Comparison of ENCODE assay signal across 8 cellular contexts in genomic region chr17:7841309-7841621, GRCh38. TPM values are rescaled to one million over a fixed set of nuclear protein-coding genes. Genes with fewer than 3 reads are reported as not detected.
DNase-seq lines count a peak whose midpoint lies in the region; ATAC-seq, FAIRE-seq and TF ChIP-seq lines count a peak whose summit lies in the region.

No MANE protein-coding gene starts in this region.

- peak overlapping the region; percentile 100 for H3K4me3 Mint-ChIP-seq in natural killer cell

- intact Hi-C loops in natural killer cell (cut with micrococcal nuclease): loop anchor here (5.0 to 10.0 kb wide), 6 partner anchors 91 to 534 kb away; partner anchors contain the start of genes CNTROB, CTC1, EIF5A and PFAS

- ATAC-seq in natural killer cell: no peak

- peak overlapping the region; percentile 81 for H3K4me3 ChIP-seq in choroid plexus epithelial cell (ENCODE audit: low read depth, low read length)

- peaks cover 64 to 88% of the 10 kb centered on the region in 2 donors for H3K4me1 Mint-ChIP-seq in natural killer cell

- TF ChIP-seq CTCF in choroid plexus epithelial cell (conservative IDR thresholded peaks at IDR 0.05; ENCODE audit: low read depth, low read length) (no peak), natural killer cell (IDR thresholded peaks at IDR 0.05) (no peak)

- H3K27me3 Mint-ChIP-seq in natural killer cell (ENCODE audit: low read depth in 2 of 2): peaks cover 0 to 5% of the 10 kb centered on the region in 2 donors

- DNase-seq in GM18507 (ENCODE audit: extremely low spot score, insufficient read length, low read depth) (no peak), NCI-H510A treated with DMSO at 0.1 percent for 48 hours (lab: John Stamatoyannopoulos, UW) (peak; percentile 43), choroid plexus epithelial cell (ENCODE audit: low read depth) (no peak), natural killer cell (no peak), T-helper 9 cell (no peak), GM19238 (ENCODE audit: insufficient read length, low spot score) (no peak)
- no peak for DNase-seq in activated effector memory CD4-positive, alpha-beta T cell treated with Interleukin-2 at 50 U/mL for 16 hours
- DNase-seq in activated CD4-positive, CD25-positive, alpha-beta regulatory T cell treated with anti-CD3 and anti-CD28 coated beads, Interleukin-2, amount 50 U/mL, for 72 hours: no peak

- peak; percentile 45 for FAIRE-seq in GM18507 (lab: Jason Lieb, UNC)

- H3K9me3 Mint-ChIP-seq in natural killer cell: no peaks in the 10 kb centered on the region

- peak overlapping the region; percentile 100 for H3K27ac Mint-ChIP-seq in natural killer cell

- no peaks in the 10 kb centered on the region for H3K36me3 Mint-ChIP-seq in natural killer cell

RNA-seq across cellular contexts. Expression of gene KDM6B, which starts 7.2 kb away (rescaled TPM):
- 100 to 1,000 TPM; 104 to 165 (median 149) TPM for total RNA-seq in natural killer cell

RNA-seq across cellular contexts. Expression of gene TMEM88, which starts 13.6 kb away (rescaled TPM):
- 10 to 100 TPM; 12.7 to 45.5 (median 27.6) TPM for total RNA-seq in natural killer cell

RNA-seq across cellular contexts. Expression of gene NAA38, which starts 16.1 kb away (rescaled TPM):
- 10 to 100 TPM; 35.9 to 40.3 (median 37.3) TPM for total RNA-seq in natural killer cell

RNA-seq across cellular contexts. Expression of gene CYB5D1, which starts 16.5 kb away (rescaled TPM):
- total RNA-seq in natural killer cell: 10 to 100 TPM; 11.0 to 18.3 (median 11.5) TPM

RNA-seq across cellular contexts. Expression of gene CHD3, which starts 47.3 kb away (rescaled TPM):
- total RNA-seq in natural killer cell: 100 to 1,000 TPM; 215 to 275 (median 218) TPM
